ENCODE assay signal across 34 cellular contexts in genomic region chr5:94888674-94889073, GRCh38.
"Had no signal": no experiment of that assay in that cellular context is flagged by ENCODE, and none has a peak within 500 bp of the region (broad histone marks: within the 10 kb centered on the region; RNA-seq: fewer than 3 reads in every experiment).

No MANE protein-coding gene starts in this region.

- H3K36me3 ChIP-seq: ascending aorta, cardiac muscle cell, Peyer's patch, SJSA1 had no signal

- H3K27ac ChIP-seq: ascending aorta, cardiac muscle cell, Peyer's patch, SJSA1, VCaP had no signal

- H3K9me3 Mint-ChIP-seq: activated CD4-positive, alpha-beta memory T cell treated with anti-CD3 and anti-CD28 coated beads, Interleukin-2, amount 10 ng/mL, durations not matched to agents 7 days and 5 days; activated naive CD8-positive, alpha-beta T cell treated with anti-CD3 and anti-CD28 coated beads for 36 hours; central memory CD8-positive, alpha-beta T cell; T-helper 1 cell treated with Interleukin-12 subunit alpha and Interleukin-12 subunit beta and Interleukin-4 antibody, amounts not matched to agents 30 μg/mL and 1 μg/mL, for 36 hours; T-helper 2 cell treated with Interferon-gamma antibody and Interleukin-4, amounts not matched to agents 5 μg/mL and 100 μg/mL, for 36 hours had no signal

- H3K4me1 ChIP-seq: ascending aorta, Peyer's patch, SJSA1 had no signal

- H3K27ac Mint-ChIP-seq: activated CD4-positive, alpha-beta memory T cell treated with anti-CD3 and anti-CD28 coated beads, Interleukin-2, amount 10 ng/mL, durations not matched to agents 7 days and 5 days; activated CD8-positive, alpha-beta memory T cell treated with anti-CD3 and anti-CD28 coated beads, Interleukin-2, amount 10 ng/mL, durations not matched to agents 7 days and 5 days; activated naive CD8-positive, alpha-beta T cell treated with anti-CD3 and anti-CD28 coated beads for 36 hours; T-helper 1 cell treated with Interleukin-12 subunit alpha and Interleukin-12 subunit beta and Interleukin-4 antibody, amounts not matched to agents 30 μg/mL and 1 μg/mL, for 36 hours; T-helper 2 cell treated with Interferon-gamma antibody and Interleukin-4, amounts not matched to agents 5 μg/mL and 100 μg/mL, for 36 hours had no signal

- H3K9ac ChIP-seq: SK-N-SH had no signal

- DNase-seq: activated CD4-positive, alpha-beta memory T cell treated with anti-CD3 and anti-CD28 coated beads, Interleukin-2, amount 10 ng/mL, durations not matched to agents 7 days and 5 days; activated CD4-positive, alpha-beta T cell treated with anti-CD3 and anti-CD28 coated beads for 1 hour; activated CD4-positive, alpha-beta T cell treated with anti-CD3 and anti-CD28 coated beads for 48 hours; activated CD4-positive, CD25-positive, alpha-beta regulatory T cell; activated CD8-positive, alpha-beta memory T cell treated with anti-CD3 and anti-CD28 coated beads for 24 hours; activated CD8-positive, alpha-beta memory T cell treated with anti-CD3 and anti-CD28 coated beads, Interleukin-2, amount 10 ng/mL, durations not matched to agents 7 days and 5 days; activated CD8-positive, alpha-beta memory T cell treated with anti-CD3 and anti-CD28 coated beads, Interleukin-2, amount 50 U/mL, for 48 hours; activated effector memory CD4-positive, alpha-beta T cell treated with anti-CD3 and anti-CD28 coated beads, Interleukin-2, amount 50 U/mL, for 16 hours; activated naive CD4-positive, alpha-beta T cell; activated naive CD4-positive, alpha-beta T cell treated with anti-CD3 and anti-CD28 coated beads, Interleukin-2, amount 50 U/mL, for 16 hours; activated naive CD8-positive, alpha-beta T cell treated with anti-CD3 and anti-CD28 coated beads for 36 hours; activated T-cell treated with anti-CD3 and anti-CD28 coated beads, Interleukin-2, amount 50 U/mL, for 48 hours; amygdala; NCI-H1105; NCI-H1417 treated with DMSO at 0.1 percent for 48 hours; NCI-H187 treated with DMSO at 0.1 percent for 48 hours; NCI-H2081; NCI-H2171 treated with DMSO at 0.1 percent for 48 hours; NCI-H2227 treated with DMSO at 0.1 percent for 48 hours; NCI-H446; NCI-H510A treated with DMSO at 0.1 percent for 48 hours; PC-3; Peyer's patch; RPMI8226; SHP77 treated with DMSO at 0.1 percent for 48 hours; SK-N-SH had no signal

- H3K4me3 ChIP-seq: ascending aorta, cardiac muscle cell, Peyer's patch, SJSA1 had no signal

- ATAC-seq: activated CD8-positive, alpha-beta memory T cell treated with anti-CD3 and anti-CD28 coated beads, Interleukin-2, amount 10 ng/mL, durations not matched to agents 7 days and 5 days; PC-3 had no signal

- FAIRE-seq: TTC549 had no signal

- H3K36me3 Mint-ChIP-seq: activated CD8-positive, alpha-beta memory T cell treated with anti-CD3 and anti-CD28 coated beads, Interleukin-2, amount 10 ng/mL, durations not matched to agents 7 days and 5 days; activated naive CD8-positive, alpha-beta T cell treated with anti-CD3 and anti-CD28 coated beads for 36 hours had no signal

- H3K27me3 ChIP-seq: ascending aorta, cardiac muscle cell, Peyer's patch, SJSA1 had no signal

- H3K4me3 Mint-ChIP-seq: activated CD4-positive, alpha-beta memory T cell treated with anti-CD3 and anti-CD28 coated beads, Interleukin-2, amount 10 ng/mL, durations not matched to agents 7 days and 5 days; activated CD8-positive, alpha-beta memory T cell treated with anti-CD3 and anti-CD28 coated beads, Interleukin-2, amount 10 ng/mL, durations not matched to agents 7 days and 5 days; activated naive CD8-positive, alpha-beta T cell treated with anti-CD3 and anti-CD28 coated beads for 36 hours; central memory CD8-positive, alpha-beta T cell; T-helper 1 cell treated with Interleukin-12 subunit alpha and Interleukin-12 subunit beta and Interleukin-4 antibody, amounts not matched to agents 30 μg/mL and 1 μg/mL, for 36 hours; T-helper 2 cell treated with Interferon-gamma antibody and Interleukin-4, amounts not matched to agents 5 μg/mL and 100 μg/mL, for 36 hours had no signal

- H3K4me1 Mint-ChIP-seq: activated CD4-positive, alpha-beta memory T cell treated with anti-CD3 and anti-CD28 coated beads, Interleukin-2, amount 10 ng/mL, durations not matched to agents 7 days and 5 days; activated CD8-positive, alpha-beta memory T cell treated with anti-CD3 and anti-CD28 coated beads, Interleukin-2, amount 10 ng/mL, durations not matched to agents 7 days and 5 days; activated naive CD8-positive, alpha-beta T cell treated with anti-CD3 and anti-CD28 coated beads for 36 hours; central memory CD8-positive, alpha-beta T cell had no signal

- H3K4me2 ChIP-seq: SK-N-SH had no signal

- H3K27me3 Mint-ChIP-seq: activated CD4-positive, alpha-beta memory T cell treated with anti-CD3 and anti-CD28 coated beads, Interleukin-2, amount 10 ng/mL, durations not matched to agents 7 days and 5 days; central memory CD8-positive, alpha-beta T cell had no signal

- H3K9me3 ChIP-seq: ascending aorta, Peyer's patch, SJSA1, SK-N-SH had no signal
